19 cellular contexts compared by ENCODE assay signal in the genomic region with DNA sequence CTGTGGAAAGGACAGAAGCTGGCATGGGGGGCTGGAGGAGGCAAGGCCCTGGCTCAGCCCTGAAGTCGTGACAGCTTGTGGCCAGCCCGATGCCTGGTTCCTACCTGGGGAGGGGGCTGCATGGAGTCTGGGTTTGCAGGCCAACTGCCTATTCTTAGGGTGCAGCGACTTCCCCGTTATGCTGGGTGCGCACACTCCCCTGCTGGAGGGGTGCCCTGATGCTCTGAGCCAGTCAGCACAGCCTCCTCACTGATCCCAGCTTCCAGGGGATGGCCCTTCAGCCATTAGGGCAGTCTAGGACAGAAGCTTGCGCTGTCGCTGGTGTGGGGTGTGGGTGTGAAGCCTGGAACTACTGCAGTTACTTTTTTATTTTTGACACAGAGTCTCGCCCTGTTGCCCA. TPM values are rescaled to one million over a fixed set of nuclear protein-coding genes. Genes with fewer than 3 reads are reported as not detected.
DNase-seq lines count a peak whose midpoint lies in the region; TF ChIP-seq lines count a peak whose summit lies in the region.
"Had no signal": no experiment of that assay in that cellular context is flagged by ENCODE, and none has a peak within 500 bp of the region (broad histone marks: within the 10 kb centered on the region; RNA-seq: fewer than 3 reads in every experiment).

No MANE protein-coding gene starts in this region.

- DNase-seq in Peyer's patch, result peak in 2 of 3 donors; percentile 19 to 35
- no peak for DNase-seq in caudate nucleus (lab: John Stamatoyannopoulos, UW)
- DNase-seq in mesenteric fat pad (ENCODE audit: low spot score), result peak; percentile 82
- DNase-seq in suprapubic skin (ENCODE audit: low spot score in 2 of 2), result peak; percentile 37 to 45
- no peak for DNase-seq in NCI-H526 (lab: John Stamatoyannopoulos, UW)
- DNase-seq in NCI-H1048 (lab: John Stamatoyannopoulos, UW), result no peak
- no peak for DNase-seq in activated T-cell treated with anti-CD3 and anti-CD28 coated beads, Interleukin-2, amount 50 U/mL, for 24 hours
- DNase-seq: BE2C; DMS 273 treated with DMSO at 0.1 percent for 48 hours; HFFc6; NCI-H1092; NCI-H1694; NCI-H2107; NCI-H226; NCI-H526 treated with DMSO at 0.1 percent for 48 hours; NK-92 treated with Interleukin-12 subunit alpha and Interleukin-12 subunit beta, amount 100 ng/mL, for 24 hours; OCI-M1 had no signal

- H3K27me3 Mint-ChIP-seq in activated T-cell treated with anti-CD3 and anti-CD28 coated beads, Interleukin-2, amount 50 U/mL, for 24 hours, result no peaks in the 10 kb centered on the region

- no peak for TF ChIP-seq CTCF in Peyer's patch (IDR thresholded peaks at IDR 0.05)
- no peak for TF ChIP-seq CTCF in suprapubic skin (IDR thresholded peaks at IDR 0.05)

- TF ChIP-seq POLR2A in Peyer's patch (IDR thresholded peaks at IDR 0.05) (no peak), suprapubic skin (IDR thresholded peaks at IDR 0.05) (no peak)

- no peak for TF ChIP-seq EP300 in suprapubic skin (IDR thresholded peaks at IDR 0.05)

- H3K9me3 ChIP-seq in Peyer's patch (no peaks in the 10 kb centered on the region), suprapubic skin (no peaks in the 10 kb centered on the region)
- H3K9me3 ChIP-seq: BE2C had no signal

- no peaks in the 10 kb centered on the region for H3K9me3 Mint-ChIP-seq in activated T-cell treated with anti-CD3 and anti-CD28 coated beads, Interleukin-2, amount 50 U/mL, for 24 hours
- H3K9me3 Mint-ChIP-seq: HFFc6 had no signal

- no peaks in the 10 kb centered on the region for H3K36me3 Mint-ChIP-seq in activated T-cell treated with anti-CD3 and anti-CD28 coated beads, Interleukin-2, amount 50 U/mL, for 24 hours (ENCODE audit: low read depth)

- H3K4me1 ChIP-seq in Peyer's patch, result peaks cover 0 to 5% (median 0%) of the 10 kb centered on the region in 4 donors
- peaks cover 8% of the 10 kb centered on the region for H3K4me1 ChIP-seq in suprapubic skin

- WGBS in suprapubic skin, result 93% methylated on average over 8 of the region's 8 CpGs

- H3K4me1 Mint-ChIP-seq in activated T-cell treated with anti-CD3 and anti-CD28 coated beads, Interleukin-2, amount 50 U/mL, for 24 hours (ENCODE audit: low read depth), result no peaks in the 10 kb centered on the region

- H3K27ac ChIP-seq in Peyer's patch (peak overlapping the region in 2 of 4 donors; percentile 25 to 72), caudate nucleus (ENCODE audit: low read depth, low read length) (peak overlapping the region; percentile 36), suprapubic skin (no peak overlapping the region)
- H3K27ac ChIP-seq: HL-60 had no signal

- no peak overlapping the region for H3K27ac Mint-ChIP-seq in activated T-cell treated with anti-CD3 and anti-CD28 coated beads, Interleukin-2, amount 50 U/mL, for 24 hours
- H3K27ac Mint-ChIP-seq: HFFc6 had no signal

- no peak overlapping the region for H3K4me3 Mint-ChIP-seq in activated T-cell treated with anti-CD3 and anti-CD28 coated beads, Interleukin-2, amount 50 U/mL, for 24 hours
- H3K4me3 Mint-ChIP-seq: HFFc6 had no signal

- H3K4me3 ChIP-seq in Peyer's patch (no peak overlapping the region), suprapubic skin (no peak overlapping the region)
- H3K4me3 ChIP-seq: K562 had no signal

- no peaks in the 10 kb centered on the region for H3K27me3 ChIP-seq in Peyer's patch
- H3K27me3 ChIP-seq in suprapubic skin, result peaks cover 13% of the 10 kb centered on the region
- H3K27me3 ChIP-seq: BE2C had no signal

- H3K36me3 ChIP-seq in Peyer's patch (no peaks in the 10 kb centered on the region), suprapubic skin (no peaks in the 10 kb centered on the region)
- H3K36me3 ChIP-seq: BE2C had no signal

RNA-seq across cellular contexts. Expression of a gene that starts 30.0 kb away (rescaled TPM):
- 10 to 100 TPM; 10.7 to 70.8 (median 30.5) TPM for total RNA-seq in Peyer's patch
- total RNA-seq in mesenteric fat pad, result 21.7 TPM
- 1 to 10 TPM; 7.0 to 9.8 (median 7.9) TPM for total RNA-seq in suprapubic skin

Comparison
In these comparisons a context has a peak if more than half of its experiments do, and no peak if none do; other contexts are left out.
1. DNase-seq: peak in Peyer's patch (2 of 3), mesenteric fat pad (single experiment) and suprapubic skin (2 of 2); none in caudate nucleus (0 of 61), NCI-H526 (0 of 2), NCI-H1048 (single experiment) and activated T-cell treated with anti-CD3 and anti-CD28 coated beads, Interleukin-2, amount 50 U/mL, for 24 hours (single experiment).